8 cellular contexts compared by ENCODE assay signal in genomic region chr12:121466800-121467637, GRCh38.
A peak's percentile ranks its signal among the peaks of the same experiment; 100 is the strongest.
DNase-seq lines count a peak whose midpoint lies in the region; ATAC-seq and TF ChIP-seq lines count a peak whose summit lies in the region.

No MANE protein-coding gene starts in this region.

- TF ChIP-seq CTCF in fibroblast of the aortic adventitia (IDR thresholded peaks at IDR 0.05; ENCODE audit: insufficient read depth, low read length), result no peak
- no peak for TF ChIP-seq CTCF in neural crest cell (conservative IDR thresholded peaks at IDR 0.05)

- H3K27ac Mint-ChIP-seq in neural crest cell (ENCODE audit: unreplicated experiment), result no peak overlapping the region
- no peak overlapping the region for H3K27ac Mint-ChIP-seq in stimulated activated naive CD8-positive, alpha-beta T cell treated with anti-CD3 and anti-CD28 coated beads, Interleukin-15, Interleukin-2, amounts not matched to agents 100 ng/mL and 50 ng/mL, for 24 hours

- no peak overlapping the region for H3K4me3 Mint-ChIP-seq in neural crest cell
- H3K4me3 Mint-ChIP-seq in stimulated activated naive CD8-positive, alpha-beta T cell treated with anti-CD3 and anti-CD28 coated beads, Interleukin-15, Interleukin-2, amounts not matched to agents 100 ng/mL and 50 ng/mL, for 24 hours, result peak overlapping the region; percentile 51

- H3K9me3 Mint-ChIP-seq in neural crest cell, result no peaks in the 10 kb centered on the region
- no peaks in the 10 kb centered on the region for H3K9me3 Mint-ChIP-seq in stimulated activated naive CD8-positive, alpha-beta T cell treated with anti-CD3 and anti-CD28 coated beads, Interleukin-15, Interleukin-2, amounts not matched to agents 100 ng/mL and 50 ng/mL, for 24 hours

- peak; percentile 90 for ATAC-seq in GM21529 (IDR thresholded peaks at IDR 0.05; ENCODE audit: unreplicated experiment)

- peaks cover 26% of the 10 kb centered on the region for H3K4me1 Mint-ChIP-seq in neural crest cell
- peaks cover 33% of the 10 kb centered on the region for H3K4me1 Mint-ChIP-seq in stimulated activated naive CD8-positive, alpha-beta T cell treated with anti-CD3 and anti-CD28 coated beads, Interleukin-15, Interleukin-2, amounts not matched to agents 100 ng/mL and 50 ng/mL, for 24 hours (ENCODE audit: low read depth)

- H3K4me3 ChIP-seq in fibroblast of the aortic adventitia (ENCODE audit: low read depth, low read length), result peak overlapping the region; percentile 61

- H3K27me3 Mint-ChIP-seq in neural crest cell (ENCODE audit: low read depth), result no peaks in the 10 kb centered on the region
- no peaks in the 10 kb centered on the region for H3K27me3 Mint-ChIP-seq in stimulated activated naive CD8-positive, alpha-beta T cell treated with anti-CD3 and anti-CD28 coated beads, Interleukin-15, Interleukin-2, amounts not matched to agents 100 ng/mL and 50 ng/mL, for 24 hours

- peak; percentile 84 for DNase-seq in DMS53 treated with DMSO at 0.1 percent for 48 hours (lab: John Stamatoyannopoulos, UW; ENCODE audit: unreplicated experiment)
- DNase-seq in HuH-7.5 (ENCODE audit: low spot score), result peak; percentile 88
- DNase-seq in activated T-helper 1 cell treated with anti-CD3 and anti-CD28 coated beads, Interleukin-2, amount 50 U/mL, for 16 hours (ENCODE audit: low read depth in 1 of 2, low spot score in 1 of 2), result peak; percentile 64 to 88
- DNase-seq in fibroblast of the aortic adventitia (ENCODE audit: low read depth), result peak; percentile 71
- peak; percentile 79 for DNase-seq in neural crest cell (ENCODE audit: low read depth, low spot score)

- H3K36me3 Mint-ChIP-seq in neural crest cell (ENCODE audit: low read depth), result no peaks in the 10 kb centered on the region
- peaks cover 14% of the 10 kb centered on the region for H3K36me3 Mint-ChIP-seq in stimulated activated naive CD8-positive, alpha-beta T cell treated with anti-CD3 and anti-CD28 coated beads, Interleukin-15, Interleukin-2, amounts not matched to agents 100 ng/mL and 50 ng/mL, for 24 hours (ENCODE audit: low read depth)

TF ChIP-seq in PFSK-1, 5 proteins besides CTCF, POLR2A, EP300 and RAD21:
- TF ChIP-seq FOXP2 (optimal IDR thresholded peaks at IDR 0.05; ENCODE audit: borderline replicate concordance, extremely low read depth, extremely low read length, insufficient read depth), result peak; percentile 8
- no peak for TF ChIP-seq POLR2AphosphoS5 (IDR thresholded peaks at IDR 0.05; ENCODE audit: low read depth, low read length)
- TF ChIP-seq SIN3A (IDR thresholded peaks at IDR 0.05; ENCODE audit: borderline replicate concordance, insufficient read depth, low read length), result no peak
TF ChIP-seq in PFSK-1: peak in this region for 1.

Comparison
In these comparisons a context has a peak if more than half of its experiments do, and no peak if none do; other contexts are left out.
1. Peak in every context shown above with its lines: DNase-seq, ATAC-seq and H3K4me3 ChIP-seq.